ENCODE assay signal across 1 cellular context in the genomic region with DNA sequence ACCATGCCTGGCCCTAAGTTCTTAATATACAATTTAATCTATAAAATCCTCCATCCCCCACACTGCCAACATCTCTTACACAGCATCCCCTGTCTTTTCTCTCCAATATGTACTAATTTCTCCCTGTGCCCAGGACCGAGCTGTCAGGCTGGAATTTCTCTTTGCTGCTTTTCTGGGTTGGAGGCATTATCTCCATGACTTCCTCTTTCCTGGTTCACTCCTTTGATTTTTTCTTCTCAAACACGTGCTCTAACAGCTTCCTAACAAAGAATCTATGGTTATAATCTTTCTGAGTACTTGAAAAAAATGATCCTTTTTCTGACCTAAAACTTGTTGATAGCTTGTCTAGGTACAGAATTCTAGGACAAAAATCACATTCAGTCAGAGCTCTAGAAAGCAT.
TF ChIP-seq lines count a peak whose summit lies in the region.

No MANE protein-coding gene starts in this region.

TF ChIP-seq in HepG2, 621 proteins besides CTCF, POLR2A, EP300 and RAD21 (continued from another document):
- TF ChIP-seq, protein P1, sequence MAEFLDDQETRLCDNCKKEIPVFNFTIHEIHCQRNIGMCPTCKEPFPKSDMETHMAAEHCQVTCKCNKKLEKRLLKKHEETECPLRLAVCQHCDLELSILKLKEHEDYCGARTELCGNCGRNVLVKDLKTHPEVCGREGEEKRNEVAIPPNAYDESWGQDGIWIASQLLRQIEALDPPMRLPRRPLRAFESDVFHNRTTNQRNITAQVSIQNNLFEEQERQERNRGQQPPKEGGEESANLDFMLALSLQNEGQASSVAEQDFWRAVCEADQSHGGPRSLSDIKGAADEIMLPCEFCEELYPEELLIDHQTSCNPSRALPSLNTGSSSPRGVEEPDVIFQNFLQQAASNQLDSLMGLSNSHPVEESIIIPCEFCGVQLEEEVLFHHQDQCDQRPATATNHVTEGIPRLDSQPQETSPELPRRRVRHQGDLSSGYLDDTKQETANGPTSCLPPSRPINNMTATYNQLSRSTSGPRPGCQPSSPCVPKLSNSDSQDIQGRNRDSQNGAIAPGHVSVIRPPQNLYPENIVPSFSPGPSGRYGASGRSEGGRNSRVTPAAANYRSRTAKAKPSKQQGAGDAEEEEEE (CRISPR knock-in tag; IDR thresholded peaks at IDR 0.05; ENCODE audit: borderline replicate concordance), result no peak
- TF ChIP-seq, protein P2, sequence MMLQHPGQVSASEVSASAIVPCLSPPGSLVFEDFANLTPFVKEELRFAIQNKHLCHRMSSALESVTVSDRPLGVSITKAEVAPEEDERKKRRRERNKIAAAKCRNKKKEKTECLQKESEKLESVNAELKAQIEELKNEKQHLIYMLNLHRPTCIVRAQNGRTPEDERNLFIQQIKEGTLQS (CRISPR knock-in tag; IDR thresholded peaks at IDR 0.05), result no peak
- TF ChIP-seq, protein P3, sequence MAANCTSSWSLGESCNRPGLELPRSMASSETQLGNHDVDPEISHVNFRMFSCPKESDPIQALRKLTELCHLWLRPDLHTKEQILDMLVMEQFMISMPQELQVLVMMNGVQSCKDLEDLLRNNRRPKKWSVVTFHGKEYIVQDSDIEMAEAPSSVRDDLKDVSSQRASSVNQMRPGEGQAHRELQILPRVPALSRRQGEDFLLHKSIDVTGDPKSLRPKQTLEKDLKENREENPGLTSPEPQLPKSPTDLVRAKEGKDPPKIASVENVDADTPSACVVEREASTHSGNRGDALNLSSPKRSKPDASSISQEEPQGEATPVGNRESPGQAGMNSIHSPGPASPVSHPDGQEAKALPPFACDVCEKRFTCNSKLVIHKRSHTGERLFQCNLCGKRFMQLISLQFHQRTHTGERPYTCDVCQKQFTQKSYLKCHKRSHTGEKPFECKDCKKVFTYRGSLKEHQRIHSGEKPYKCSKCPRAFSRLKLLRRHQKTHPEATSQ (CRISPR knock-in tag; IDR thresholded peaks at IDR 0.05; ENCODE audit: borderline replicate concordance), result no peak
- TF ChIP-seq, protein P4, sequence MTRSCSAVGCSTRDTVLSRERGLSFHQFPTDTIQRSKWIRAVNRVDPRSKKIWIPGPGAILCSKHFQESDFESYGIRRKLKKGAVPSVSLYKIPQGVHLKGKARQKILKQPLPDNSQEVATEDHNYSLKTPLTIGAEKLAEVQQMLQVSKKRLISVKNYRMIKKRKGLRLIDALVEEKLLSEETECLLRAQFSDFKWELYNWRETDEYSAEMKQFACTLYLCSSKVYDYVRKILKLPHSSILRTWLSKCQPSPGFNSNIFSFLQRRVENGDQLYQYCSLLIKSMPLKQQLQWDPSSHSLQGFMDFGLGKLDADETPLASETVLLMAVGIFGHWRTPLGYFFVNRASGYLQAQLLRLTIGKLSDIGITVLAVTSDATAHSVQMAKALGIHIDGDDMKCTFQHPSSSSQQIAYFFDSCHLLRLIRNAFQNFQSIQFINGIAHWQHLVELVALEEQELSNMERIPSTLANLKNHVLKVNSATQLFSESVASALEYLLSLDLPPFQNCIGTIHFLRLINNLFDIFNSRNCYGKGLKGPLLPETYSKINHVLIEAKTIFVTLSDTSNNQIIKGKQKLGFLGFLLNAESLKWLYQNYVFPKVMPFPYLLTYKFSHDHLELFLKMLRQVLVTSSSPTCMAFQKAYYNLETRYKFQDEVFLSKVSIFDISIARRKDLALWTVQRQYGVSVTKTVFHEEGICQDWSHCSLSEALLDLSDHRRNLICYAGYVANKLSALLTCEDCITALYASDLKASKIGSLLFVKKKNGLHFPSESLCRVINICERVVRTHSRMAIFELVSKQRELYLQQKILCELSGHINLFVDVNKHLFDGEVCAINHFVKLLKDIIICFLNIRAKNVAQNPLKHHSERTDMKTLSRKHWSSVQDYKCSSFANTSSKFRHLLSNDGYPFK (CRISPR knock-in tag; IDR thresholded peaks at IDR 0.05; ENCODE audit: borderline replicate concordance), result no peak
- TF ChIP-seq ZNF678 (CRISPR knock-in tag; IDR thresholded peaks at IDR 0.05), result no peak
- TF ChIP-seq, protein P5, sequence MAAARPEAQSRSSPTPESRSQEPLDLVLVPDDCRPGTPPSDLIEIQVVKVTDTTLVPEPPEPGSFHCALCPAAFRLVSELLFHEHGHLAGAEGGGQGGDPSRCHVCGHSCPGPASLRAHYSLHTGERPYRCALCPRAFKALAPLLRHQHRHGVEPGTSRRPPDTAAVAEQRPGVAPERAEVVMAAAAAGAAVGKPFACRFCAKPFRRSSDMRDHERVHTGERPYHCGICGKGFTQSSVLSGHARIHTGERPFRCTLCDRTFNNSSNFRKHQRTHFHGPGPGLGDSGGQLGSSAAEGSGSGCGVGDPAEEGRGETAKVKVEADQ (CRISPR knock-in tag; IDR thresholded peaks at IDR 0.05; ENCODE audit: borderline replicate concordance), result no peak
TF ChIP-seq in HepG2: peak in this region for 0.
